Comparison of ENCODE assay signal across 1 cellular context in genomic region chr11:68271023-68271780, GRCh38.
TF ChIP-seq lines count a peak whose summit lies in the region.

No MANE protein-coding gene starts in this region.

TF ChIP-seq in K562, 482 proteins besides CTCF, POLR2A, EP300 and RAD21 (continued from another document and continues in another):
- TF ChIP-seq THRB (CRISPR knock-in tag; conservative IDR thresholded peaks at IDR 0.05) (peak; percentile 96), GABPB2 (CRISPR knock-in tag; conservative IDR thresholded peaks at IDR 0.05) (no peak), ZNF75A (CRISPR knock-in tag; IDR thresholded peaks at IDR 0.05) (no peak), POLR3G (IDR thresholded peaks at IDR 0.05; ENCODE audit: extremely low read depth, insufficient read length, insufficient replicate concordance) (no peak), RBM14 (IDR thresholded peaks at IDR 0.05; ENCODE audit: borderline replicate concordance, insufficient read depth, low read depth, low read length) (no peak), MAX (CRISPR knock-in tag; IDR thresholded peaks at IDR 0.05) (peak; percentile 46; the same call in 1 of the 2 replicates), ZNF830 (CRISPR knock-in tag; IDR thresholded peaks at IDR 0.05) (no peak), ZC3H11A (IDR thresholded peaks at IDR 0.05; ENCODE audit: low read depth, low read length) (no peak), KDM4B (IDR thresholded peaks at IDR 0.05; ENCODE audit: borderline replicate concordance in 2 of 2, low read depth in 1 of 2) (no peak), NR4A1 (CRISPR knock-in tag; IDR thresholded peaks at IDR 0.05) (no peak), NR4A1 (tag; IDR thresholded peaks at IDR 0.05) (no peak), THRAP3 (IDR thresholded peaks at IDR 0.05; ENCODE audit: borderline replicate concordance) (no peak), SP2 (IDR thresholded peaks at IDR 0.05; ENCODE audit: extremely low read depth, low read depth, low read length, poor library complexity, severe bottlenecking) (no peak), FIP1L1 (IDR thresholded peaks at IDR 0.05; ENCODE audit: low read depth, low read length, poor library complexity, severe bottlenecking) (no peak), EZH2 (IDR thresholded peaks at IDR 0.05; ENCODE audit: borderline replicate concordance, low read depth, low read length) (no peak), ZFP1 (CRISPR knock-in tag; IDR thresholded peaks at IDR 0.05) (no peak), RFX5 (IDR thresholded peaks at IDR 0.05; ENCODE audit: low read depth, low read length) (no peak), TFE3 (CRISPR knock-in tag; IDR thresholded peaks at IDR 0.05) (no peak), BACH1 (tag; IDR thresholded peaks at IDR 0.05) (no peak), CREBBP (IDR thresholded peaks at IDR 0.05; ENCODE audit: low read depth, low read length) (no peak), RBM22 (IDR thresholded peaks at IDR 0.05; ENCODE audit: low read depth, low read length, poor library complexity, severe bottlenecking) (peak; percentile 13), USF2 (CRISPR knock-in tag; IDR thresholded peaks at IDR 0.05) (no peak), PTTG1 (tag; IDR thresholded peaks at IDR 0.05; ENCODE audit: low read depth) (no peak), BHLHE40 (IDR thresholded peaks at IDR 0.05; ENCODE audit: low read length) (peak; percentile 65), ZNF280A (IDR thresholded peaks at IDR 0.05; ENCODE audit: low read depth, partially characterized antibody) (no peak), ILF3 (IDR thresholded peaks at IDR 0.05; ENCODE audit: borderline replicate concordance) (no peak), NFXL1 (CRISPR knock-in tag; IDR thresholded peaks at IDR 0.05) (no peak), MAFF (IDR thresholded peaks at IDR 0.05; ENCODE audit: low read length) (no peak), KAT8 (IDR thresholded peaks at IDR 0.05; ENCODE audit: low read depth) (no peak), RCOR1 (IDR thresholded peaks at IDR 0.05; ENCODE audit: borderline replicate concordance in 1 of 2, low read depth in 2 of 2, low read length in 2 of 2) (peak; percentile 41 to 71; a peak in 2 of 4 replicates), SIX5 (IDR thresholded peaks at IDR 0.05; ENCODE audit: borderline replicate concordance in 1 of 2, insufficient read depth in 1 of 2, low read depth in 1 of 2, low read length in 2 of 2) (no peak), ZEB2 (IDR thresholded peaks at IDR 0.05) (no peak), BRD4 (IDR thresholded peaks at IDR 0.05) (peak; percentile 20; the same call in 1 of the 2 replicates), MAFG (tag; conservative IDR thresholded peaks at IDR 0.05) (no peak), YBX1 (IDR thresholded peaks at IDR 0.05) (no peak), SOX6 (IDR thresholded peaks at IDR 0.05) (no peak)
- TF ChIP-seq, protein P1, sequence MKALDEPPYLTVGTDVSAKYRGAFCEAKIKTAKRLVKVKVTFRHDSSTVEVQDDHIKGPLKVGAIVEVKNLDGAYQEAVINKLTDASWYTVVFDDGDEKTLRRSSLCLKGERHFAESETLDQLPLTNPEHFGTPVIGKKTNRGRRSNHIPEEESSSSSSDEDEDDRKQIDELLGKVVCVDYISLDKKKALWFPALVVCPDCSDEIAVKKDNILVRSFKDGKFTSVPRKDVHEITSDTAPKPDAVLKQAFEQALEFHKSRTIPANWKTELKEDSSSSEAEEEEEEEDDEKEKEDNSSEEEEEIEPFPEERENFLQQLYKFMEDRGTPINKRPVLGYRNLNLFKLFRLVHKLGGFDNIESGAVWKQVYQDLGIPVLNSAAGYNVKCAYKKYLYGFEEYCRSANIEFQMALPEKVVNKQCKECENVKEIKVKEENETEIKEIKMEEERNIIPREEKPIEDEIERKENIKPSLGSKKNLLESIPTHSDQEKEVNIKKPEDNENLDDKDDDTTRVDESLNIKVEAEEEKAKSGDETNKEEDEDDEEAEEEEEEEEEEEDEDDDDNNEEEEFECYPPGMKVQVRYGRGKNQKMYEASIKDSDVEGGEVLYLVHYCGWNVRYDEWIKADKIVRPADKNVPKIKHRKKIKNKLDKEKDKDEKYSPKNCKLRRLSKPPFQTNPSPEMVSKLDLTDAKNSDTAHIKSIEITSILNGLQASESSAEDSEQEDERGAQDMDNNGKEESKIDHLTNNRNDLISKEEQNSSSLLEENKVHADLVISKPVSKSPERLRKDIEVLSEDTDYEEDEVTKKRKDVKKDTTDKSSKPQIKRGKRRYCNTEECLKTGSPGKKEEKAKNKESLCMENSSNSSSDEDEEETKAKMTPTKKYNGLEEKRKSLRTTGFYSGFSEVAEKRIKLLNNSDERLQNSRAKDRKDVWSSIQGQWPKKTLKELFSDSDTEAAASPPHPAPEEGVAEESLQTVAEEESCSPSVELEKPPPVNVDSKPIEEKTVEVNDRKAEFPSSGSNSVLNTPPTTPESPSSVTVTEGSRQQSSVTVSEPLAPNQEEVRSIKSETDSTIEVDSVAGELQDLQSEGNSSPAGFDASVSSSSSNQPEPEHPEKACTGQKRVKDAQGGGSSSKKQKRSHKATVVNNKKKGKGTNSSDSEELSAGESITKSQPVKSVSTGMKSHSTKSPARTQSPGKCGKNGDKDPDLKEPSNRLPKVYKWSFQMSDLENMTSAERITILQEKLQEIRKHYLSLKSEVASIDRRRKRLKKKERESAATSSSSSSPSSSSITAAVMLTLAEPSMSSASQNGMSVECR (CRISPR knock-in tag; IDR thresholded peaks at IDR 0.05): 0 out of 2 replicates have a peak, but pooled peaks have one; percentile 16
- TF ChIP-seq, protein P2, sequence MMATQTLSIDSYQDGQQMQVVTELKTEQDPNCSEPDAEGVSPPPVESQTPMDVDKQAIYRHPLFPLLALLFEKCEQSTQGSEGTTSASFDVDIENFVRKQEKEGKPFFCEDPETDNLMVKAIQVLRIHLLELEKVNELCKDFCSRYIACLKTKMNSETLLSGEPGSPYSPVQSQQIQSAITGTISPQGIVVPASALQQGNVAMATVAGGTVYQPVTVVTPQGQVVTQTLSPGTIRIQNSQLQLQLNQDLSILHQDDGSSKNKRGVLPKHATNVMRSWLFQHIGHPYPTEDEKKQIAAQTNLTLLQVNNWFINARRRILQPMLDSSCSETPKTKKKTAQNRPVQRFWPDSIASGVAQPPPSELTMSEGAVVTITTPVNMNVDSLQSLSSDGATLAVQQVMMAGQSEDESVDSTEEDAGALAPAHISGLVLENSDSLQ (IDR thresholded peaks at IDR 0.05): peak; percentile 29; the same call in 1 of the 2 replicates
- TF ChIP-seq, protein P3, sequence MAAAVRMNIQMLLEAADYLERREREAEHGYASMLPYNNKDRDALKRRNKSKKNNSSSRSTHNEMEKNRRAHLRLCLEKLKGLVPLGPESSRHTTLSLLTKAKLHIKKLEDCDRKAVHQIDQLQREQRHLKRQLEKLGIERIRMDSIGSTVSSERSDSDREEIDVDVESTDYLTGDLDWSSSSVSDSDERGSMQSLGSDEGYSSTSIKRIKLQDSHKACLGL (CRISPR knock-in tag; IDR thresholded peaks at IDR 0.05; ENCODE audit: borderline replicate concordance, poor library complexity, severe bottlenecking): no peak
- TF ChIP-seq, protein P4, sequence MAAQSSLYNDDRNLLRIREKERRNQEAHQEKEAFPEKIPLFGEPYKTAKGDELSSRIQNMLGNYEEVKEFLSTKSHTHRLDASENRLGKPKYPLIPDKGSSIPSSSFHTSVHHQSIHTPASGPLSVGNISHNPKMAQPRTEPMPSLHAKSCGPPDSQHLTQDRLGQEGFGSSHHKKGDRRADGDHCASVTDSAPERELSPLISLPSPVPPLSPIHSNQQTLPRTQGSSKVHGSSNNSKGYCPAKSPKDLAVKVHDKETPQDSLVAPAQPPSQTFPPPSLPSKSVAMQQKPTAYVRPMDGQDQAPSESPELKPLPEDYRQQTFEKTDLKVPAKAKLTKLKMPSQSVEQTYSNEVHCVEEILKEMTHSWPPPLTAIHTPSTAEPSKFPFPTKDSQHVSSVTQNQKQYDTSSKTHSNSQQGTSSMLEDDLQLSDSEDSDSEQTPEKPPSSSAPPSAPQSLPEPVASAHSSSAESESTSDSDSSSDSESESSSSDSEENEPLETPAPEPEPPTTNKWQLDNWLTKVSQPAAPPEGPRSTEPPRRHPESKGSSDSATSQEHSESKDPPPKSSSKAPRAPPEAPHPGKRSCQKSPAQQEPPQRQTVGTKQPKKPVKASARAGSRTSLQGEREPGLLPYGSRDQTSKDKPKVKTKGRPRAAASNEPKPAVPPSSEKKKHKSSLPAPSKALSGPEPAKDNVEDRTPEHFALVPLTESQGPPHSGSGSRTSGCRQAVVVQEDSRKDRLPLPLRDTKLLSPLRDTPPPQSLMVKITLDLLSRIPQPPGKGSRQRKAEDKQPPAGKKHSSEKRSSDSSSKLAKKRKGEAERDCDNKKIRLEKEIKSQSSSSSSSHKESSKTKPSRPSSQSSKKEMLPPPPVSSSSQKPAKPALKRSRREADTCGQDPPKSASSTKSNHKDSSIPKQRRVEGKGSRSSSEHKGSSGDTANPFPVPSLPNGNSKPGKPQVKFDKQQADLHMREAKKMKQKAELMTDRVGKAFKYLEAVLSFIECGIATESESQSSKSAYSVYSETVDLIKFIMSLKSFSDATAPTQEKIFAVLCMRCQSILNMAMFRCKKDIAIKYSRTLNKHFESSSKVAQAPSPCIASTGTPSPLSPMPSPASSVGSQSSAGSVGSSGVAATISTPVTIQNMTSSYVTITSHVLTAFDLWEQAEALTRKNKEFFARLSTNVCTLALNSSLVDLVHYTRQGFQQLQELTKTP (IDR thresholded peaks at IDR 0.05; ENCODE audit: low read depth in 1 of 2, partially characterized antibody in 2 of 2): peak in 1 of 2 experiments; percentile 66
